Comparison of ENCODE assay signal across 15 cellular contexts in genomic region chr20:46309945-46310344, GRCh38. TPM values are rescaled to one million over a fixed set of nuclear protein-coding genes. Genes with fewer than 3 reads are reported as not detected.
DNase-seq lines count a peak whose midpoint lies in the region; ATAC-seq and TF ChIP-seq lines count a peak whose summit lies in the region.
"Had no signal": no experiment of that assay in that cellular context is flagged by ENCODE, and none has a peak within 500 bp of the region (broad histone marks: within the 10 kb centered on the region; RNA-seq: fewer than 3 reads in every experiment).

No MANE protein-coding gene starts in this region.

- H3K9me3 Mint-ChIP-seq in activated CD4-positive, alpha-beta T cell treated with anti-CD3 and anti-CD28 coated beads, Interleukin-2, amount 10 ng/mL, durations not matched to agents 24 days and 14 days, result no peaks in the 10 kb centered on the region
- H3K9me3 Mint-ChIP-seq in CD8-positive, alpha-beta T cell, result no peaks in the 10 kb centered on the region
- no peaks in the 10 kb centered on the region for H3K9me3 Mint-ChIP-seq in effector memory CD8-positive, alpha-beta T cell
- no peaks in the 10 kb centered on the region for H3K9me3 Mint-ChIP-seq in natural killer cell treated with Interleukin-12 subunit alpha and Interleukin-12 subunit beta and Interleukin-15 and Interleukin-18, amount 100 ng/mL, for 72 hours

- CTCF ChIA-PET in CD8-positive, alpha-beta T cell (lab: Charles Lee), result no interaction called here

- no peak for TF ChIP-seq CTCF in CD8-positive, alpha-beta T cell (IDR thresholded peaks at IDR 0.05)
- TF ChIP-seq CTCF in GM20000 (IDR thresholded peaks at IDR 0.05; ENCODE audit: extremely low read depth, missing control alignments), result no peak

- H3K4me3 ChIP-seq in CD8-positive, alpha-beta T cell (ENCODE audit: low read depth, low read length), result no peak overlapping the region

- peaks cover 19% of the 10 kb centered on the region for H3K4me1 ChIP-seq in CD8-positive, alpha-beta T cell (ENCODE audit: insufficient read depth, low read length)

- ATAC-seq in CD8-positive, alpha-beta T cell, result no peak
- no peak for ATAC-seq in effector memory CD8-positive, alpha-beta T cell (replicated peaks)
- no peak for ATAC-seq in natural killer cell treated with Interleukin-12 subunit alpha and Interleukin-12 subunit beta and Interleukin-15 and Interleukin-18, amount 100 ng/mL, for 72 hours
- ATAC-seq in HG02870 (IDR thresholded peaks at IDR 0.05; ENCODE audit: unreplicated experiment), result no peak
- ATAC-seq: PC-3 had no signal

- H3K27ac Mint-ChIP-seq in activated CD4-positive, alpha-beta T cell treated with anti-CD3 and anti-CD28 coated beads, Interleukin-2, amount 10 ng/mL, durations not matched to agents 24 days and 14 days, result no peak overlapping the region
- H3K27ac Mint-ChIP-seq in CD8-positive, alpha-beta T cell, result no peak overlapping the region
- no peak overlapping the region for H3K27ac Mint-ChIP-seq in effector memory CD8-positive, alpha-beta T cell
- H3K27ac Mint-ChIP-seq in natural killer cell treated with Interleukin-12 subunit alpha and Interleukin-12 subunit beta and Interleukin-15 and Interleukin-18, amount 100 ng/mL, for 72 hours, result no peak overlapping the region

- H3K4me1 Mint-ChIP-seq in activated CD4-positive, alpha-beta T cell treated with anti-CD3 and anti-CD28 coated beads, Interleukin-2, amount 10 ng/mL, durations not matched to agents 24 days and 14 days, result peaks cover 4% of the 10 kb centered on the region
- peaks cover 14% of the 10 kb centered on the region for H3K4me1 Mint-ChIP-seq in CD8-positive, alpha-beta T cell (ENCODE audit: low read depth)
- peaks cover 8 to 10% of the 10 kb centered on the region in 2 donors for H3K4me1 Mint-ChIP-seq in effector memory CD8-positive, alpha-beta T cell (ENCODE audit: low read depth in 2 of 2)
- H3K4me1 Mint-ChIP-seq in natural killer cell treated with Interleukin-12 subunit alpha and Interleukin-12 subunit beta and Interleukin-15 and Interleukin-18, amount 100 ng/mL, for 72 hours (ENCODE audit: low read depth in 2 of 2), result peaks cover 10 to 13% of the 10 kb centered on the region in 2 donors

- peaks cover 74% of the 10 kb centered on the region for H3K27me3 Mint-ChIP-seq in activated CD4-positive, alpha-beta T cell treated with anti-CD3 and anti-CD28 coated beads, Interleukin-2, amount 10 ng/mL, durations not matched to agents 24 days and 14 days
- H3K27me3 Mint-ChIP-seq in CD8-positive, alpha-beta T cell (ENCODE audit: low read depth), result peaks cover 72% of the 10 kb centered on the region
- peaks cover 77 to 85% of the 10 kb centered on the region in 2 donors for H3K27me3 Mint-ChIP-seq in effector memory CD8-positive, alpha-beta T cell
- peaks cover 53 to 69% of the 10 kb centered on the region in 2 donors for H3K27me3 Mint-ChIP-seq in natural killer cell treated with Interleukin-12 subunit alpha and Interleukin-12 subunit beta and Interleukin-15 and Interleukin-18, amount 100 ng/mL, for 72 hours

- no peaks in the 10 kb centered on the region for H3K36me3 Mint-ChIP-seq in activated CD4-positive, alpha-beta T cell treated with anti-CD3 and anti-CD28 coated beads, Interleukin-2, amount 10 ng/mL, durations not matched to agents 24 days and 14 days (ENCODE audit: low read depth)
- no peaks in the 10 kb centered on the region for H3K36me3 Mint-ChIP-seq in CD8-positive, alpha-beta T cell
- H3K36me3 Mint-ChIP-seq in effector memory CD8-positive, alpha-beta T cell (ENCODE audit: insufficient read depth), result no peaks in the 10 kb centered on the region
- no peaks in the 10 kb centered on the region for H3K36me3 Mint-ChIP-seq in natural killer cell treated with Interleukin-12 subunit alpha and Interleukin-12 subunit beta and Interleukin-15 and Interleukin-18, amount 100 ng/mL, for 72 hours

- DNase-seq in activated CD4-positive, alpha-beta T cell treated with anti-CD3 and anti-CD28 coated beads, Interleukin-2, amount 10 ng/mL, durations not matched to agents 24 days and 14 days, result no peak
- no peak for DNase-seq in activated CD4-positive, alpha-beta T cell treated with anti-CD3 and anti-CD28 coated beads for 1 hour
- no peak for DNase-seq in CD8-positive, alpha-beta T cell
- no peak for DNase-seq in effector memory CD8-positive, alpha-beta T cell
- no peak for DNase-seq in natural killer cell treated with Interleukin-12 subunit alpha and Interleukin-12 subunit beta and Interleukin-15 and Interleukin-18, amount 100 ng/mL, for 72 hours (ENCODE audit: low spot score)
- DNase-seq in amygdala (lab: John Stamatoyannopoulos, UW) (no peak), GM20000 (ENCODE audit: low spot score) (no peak)
- DNase-seq: C1 segment of cervical spinal cord, Karpas-422, MM.1S, NCI-H1105, NCI-H187, PC-3 had no signal

- H3K27ac ChIP-seq in CD8-positive, alpha-beta T cell (ENCODE audit: low read depth, low read length), result no peak overlapping the region

- intact Hi-C loops in activated CD4-positive, alpha-beta T cell treated with anti-CD3 and anti-CD28 coated beads, Interleukin-2, amount 10 ng/mL, durations not matched to agents 24 days and 14 days (cut with micrococcal nuclease), result loop anchor here (5.0 kb wide), 2 partner anchors 288 to 377 kb away; partner anchors contain the start of gene TP53RK
- intact Hi-C loops in CD8-positive, alpha-beta T cell (cut with DNase I, micrococcal nuclease), result loop anchor here (5.0 kb wide), 3 partner anchors 52 to 288 kb away; no protein-coding TSS in a partner anchor

- H3K4me3 Mint-ChIP-seq in activated CD4-positive, alpha-beta T cell treated with anti-CD3 and anti-CD28 coated beads, Interleukin-2, amount 10 ng/mL, durations not matched to agents 24 days and 14 days, result peak overlapping the region; percentile 3
- peak overlapping the region; percentile 19 for H3K4me3 Mint-ChIP-seq in CD8-positive, alpha-beta T cell
- H3K4me3 Mint-ChIP-seq in effector memory CD8-positive, alpha-beta T cell, result peak overlapping the region; percentile 6
- peak overlapping the region; percentile 17 for H3K4me3 Mint-ChIP-seq in natural killer cell treated with Interleukin-12 subunit alpha and Interleukin-12 subunit beta and Interleukin-15 and Interleukin-18, amount 100 ng/mL, for 72 hours

- peaks cover 37% of the 10 kb centered on the region for H3K27me3 ChIP-seq in CD8-positive, alpha-beta T cell (ENCODE audit: insufficient read depth, low read length)

- POLR2A ChIA-PET in CD8-positive, alpha-beta T cell (lab: Charles Lee), result no interaction called here

- no peaks in the 10 kb centered on the region for H3K9me3 ChIP-seq in CD8-positive, alpha-beta T cell (ENCODE audit: low read length)

- H3K36me3 ChIP-seq in CD8-positive, alpha-beta T cell (ENCODE audit: insufficient read depth, low read length), result no peaks in the 10 kb centered on the region

RNA-seq across cellular contexts. Expression of gene CDH22, which starts 1.6 kb away (rescaled TPM):
- not detected in 2 replicates for total RNA-seq in activated CD4-positive, alpha-beta T cell treated with anti-CD3 and anti-CD28 coated beads, Interleukin-2, amount 10 ng/mL, durations not matched to agents 24 days and 14 days
- total RNA-seq in CD8-positive, alpha-beta T cell, result not detected
- total RNA-seq in natural killer cell treated with Interleukin-12 subunit alpha and Interleukin-12 subunit beta and Interleukin-15 and Interleukin-18, amount 100 ng/mL, for 72 hours, result not detected
- total RNA-seq: A172, PC-3 had no signal
